In genomic region chr13:66111628-66112027, GRCh38 we compare ENCODE assay signal across 18 cellular contexts.
"Had no signal": no experiment of that assay in that cellular context is flagged by ENCODE, and none has a peak within 500 bp of the region (broad histone marks: within the 10 kb centered on the region; RNA-seq: fewer than 3 reads in every experiment).

No MANE protein-coding gene starts in this region.

- H3K36me3 ChIP-seq: left ventricle myocardium inferior, pancreas, spleen, thoracic aorta had no signal

- H3K4me3 ChIP-seq: body of pancreas, dorsolateral prefrontal cortex, left ventricle myocardium inferior, pancreas, spleen, thoracic aorta had no signal

- H3K4me1 Mint-ChIP-seq: activated CD4-positive, alpha-beta T cell treated with anti-CD3 and anti-CD28 coated beads for 36 hours; immature natural killer cell; naive B cell; stimulated activated naive B cell treated with anti-CD40 and anti-IgM and Interleukin-4, amounts not matched to agents 10 μg/mL and 1 μg/mL and 100 μg/mL, for 72 hours had no signal

- ATAC-seq: activated CD4-positive, alpha-beta T cell treated with anti-CD3 and anti-CD28 coated beads for 36 hours; body of pancreas; pancreas; sciatic nerve; stimulated activated naive B cell treated with anti-CD40 and anti-IgM and Interleukin-4, amounts not matched to agents 10 μg/mL and 1 μg/mL and 100 μg/mL, for 72 hours had no signal

- H3K27me3 ChIP-seq: body of pancreas, dorsolateral prefrontal cortex, pancreas, spleen had no signal

- H3K9me3 Mint-ChIP-seq: naive B cell; stimulated activated naive B cell treated with anti-CD40 and anti-IgM and Interleukin-4, amounts not matched to agents 10 μg/mL and 1 μg/mL and 100 μg/mL, for 72 hours had no signal

- H3K27me3 Mint-ChIP-seq: activated CD4-positive, alpha-beta memory T cell treated with anti-CD3 and anti-CD28 coated beads for 36 hours; activated CD4-positive, alpha-beta T cell treated with anti-CD3 and anti-CD28 coated beads for 36 hours; activated naive CD8-positive, alpha-beta T cell; stimulated activated naive B cell treated with anti-CD40 and anti-IgM and Interleukin-4, amounts not matched to agents 10 μg/mL and 1 μg/mL and 100 μg/mL, for 72 hours had no signal

- DNase-seq: activated CD4-positive, alpha-beta memory T cell treated with anti-CD3 and anti-CD28 coated beads for 36 hours; activated CD4-positive, alpha-beta T cell treated with anti-CD3 and anti-CD28 coated beads for 36 hours; body of pancreas; dorsolateral prefrontal cortex; hypothalamus; immature natural killer cell; kidney glomerular epithelial cell; left ventricle myocardium inferior; mammary epithelial cell; naive B cell; pancreas; spleen; stimulated activated CD4-positive, alpha-beta T cell treated with anti-CD3 and anti-CD28 coated beads, Interleukin-4, amount 100 ng/mL, for 4 hours; stimulated activated naive B cell treated with anti-CD40 and anti-IgM and Interleukin-4, amounts not matched to agents 10 μg/mL and 1 μg/mL and 100 μg/mL, for 72 hours; SW 1271 had no signal

- H3K36me3 Mint-ChIP-seq: activated CD4-positive, alpha-beta memory T cell treated with anti-CD3 and anti-CD28 coated beads for 36 hours; activated naive CD8-positive, alpha-beta T cell; immature natural killer cell; naive B cell; stimulated activated naive B cell treated with anti-CD40 and anti-IgM and Interleukin-4, amounts not matched to agents 10 μg/mL and 1 μg/mL and 100 μg/mL, for 72 hours had no signal

- H3K4me3 Mint-ChIP-seq: activated CD4-positive, alpha-beta memory T cell treated with anti-CD3 and anti-CD28 coated beads for 36 hours; activated CD4-positive, alpha-beta T cell treated with anti-CD3 and anti-CD28 coated beads for 36 hours; activated naive CD8-positive, alpha-beta T cell; immature natural killer cell; naive B cell; stimulated activated naive B cell treated with anti-CD40 and anti-IgM and Interleukin-4, amounts not matched to agents 10 μg/mL and 1 μg/mL and 100 μg/mL, for 72 hours had no signal

- H3K27ac Mint-ChIP-seq: activated CD4-positive, alpha-beta memory T cell treated with anti-CD3 and anti-CD28 coated beads for 36 hours; activated CD4-positive, alpha-beta T cell treated with anti-CD3 and anti-CD28 coated beads for 36 hours; activated naive CD8-positive, alpha-beta T cell; immature natural killer cell; naive B cell; stimulated activated naive B cell treated with anti-CD40 and anti-IgM and Interleukin-4, amounts not matched to agents 10 μg/mL and 1 μg/mL and 100 μg/mL, for 72 hours had no signal
